In genomic region chr7:69603937-69604494, GRCh38 we compare ENCODE assay signal across 9 cellular contexts. TPM values are rescaled to one million over a fixed set of nuclear protein-coding genes. Genes with fewer than 3 reads are reported as not detected.
DNase-seq lines count a peak whose midpoint lies in the region; ATAC-seq, FAIRE-seq and TF ChIP-seq lines count a peak whose summit lies in the region.
"Had no signal": no experiment of that assay in that cellular context is flagged by ENCODE, and none has a peak within 500 bp of the region (broad histone marks: within the 10 kb centered on the region; RNA-seq: fewer than 3 reads in every experiment).

No MANE protein-coding gene starts in this region.

- WGBS in H1 (ENCODE audit: extremely low coverage in 1 of 2, insufficient coverage in 1 of 2, insufficient read length in 1 of 2, insufficient replicate concordance in 2 of 2, low coverage in 1 of 2, low lambda C conversion rate in 2 of 2, missing lambda C conversion rate in 1 of 2), 2 experiments = 74% methylated on average over 2 of the region's 2 CpGs; no CpG with 5 or more reads in 1 of the 2 experiments
- no CpG with 5 or more reads among the region's 2 CpGs for WGBS in trophoblast cell (ENCODE audit: extremely low coverage, insufficient coverage, insufficient read length)
- WGBS in esophagus muscularis mucosa = 70% methylated on average over 2 of the region's 2 CpGs

- intact Hi-C loops in esophagus muscularis mucosa (cut with DNase I) = no loop called here

- no peak for TF ChIP-seq EP300 in H1 (IDR thresholded peaks at IDR 0.05; ENCODE audit: borderline replicate concordance in 1 of 2, low read depth in 2 of 2, low read length in 2 of 2)
- no peak for TF ChIP-seq EP300 in esophagus muscularis mucosa (IDR thresholded peaks at IDR 0.05)

- H2BK15ac ChIP-seq in H1 (ENCODE audit: low read length) = no peak overlapping the region

- H2BK120ac ChIP-seq in H1 (replicated peaks; ENCODE audit: low read depth, low read length) = no peak overlapping the region
- no peak overlapping the region for H2BK120ac ChIP-seq in trophoblast cell (ENCODE audit: insufficient read depth, low read length, poor library complexity)

- H3K79me1 ChIP-seq in H1 (ENCODE audit: low read depth, low read length) = peaks cover 2% of the 10 kb centered on the region; the same call in 1 of the 2 replicates
- H3K79me1 ChIP-seq in trophoblast cell (ENCODE audit: low read length) = peaks cover 7% of the 10 kb centered on the region

- H3K27me3 ChIP-seq in H1 (replicated peaks in 1 of 4; ENCODE audit: control insufficient read depth in 3 of 4, extremely low read depth in 1 of 4, insufficient read depth in 3 of 4, low read length in 3 of 4) (peaks cover 72 to 92% (median 83%) of the 10 kb centered on the region in 4 experiments), trophoblast cell (ENCODE audit: insufficient read depth, low read length) (peaks cover 25% of the 10 kb centered on the region), esophagus muscularis mucosa (no peaks in the 10 kb centered on the region)
- H3K27me3 ChIP-seq: upper lobe of left lung had no signal

- H3K4me3 ChIP-seq in H1 (ENCODE audit: extremely low read depth in 1 of 4, insufficient read depth in 2 of 4, low read depth in 3 of 4, low read length in 4 of 4) (no peak overlapping the region), trophoblast cell (ENCODE audit: low read depth, low read length) (no peak overlapping the region), esophagus muscularis mucosa (no peak overlapping the region)
- H3K4me3 ChIP-seq: upper lobe of left lung had no signal

- peaks cover 10% of the 10 kb centered on the region; the same call in 1 of the 2 replicates for H3K23me2 ChIP-seq in H1 (ENCODE audit: low read depth, low read length)

- H2AFZ ChIP-seq in H1 (ENCODE audit: low read length) = no peak overlapping the region
- H2AFZ ChIP-seq in trophoblast cell (ENCODE audit: insufficient read depth, low read length, poor library complexity) = no peak overlapping the region

- H3K36me3 ChIP-seq in H1 (ENCODE audit: control insufficient read depth in 2 of 4, insufficient read depth in 4 of 4, low read length in 3 of 4) = no peaks in the 10 kb centered on the region; a peak in 1 of 8 replicates
- no peaks in the 10 kb centered on the region for H3K36me3 ChIP-seq in trophoblast cell (ENCODE audit: control insufficient read depth in 1 of 2, insufficient read depth in 2 of 2, low read length in 2 of 2)
- H3K36me3 ChIP-seq in esophagus muscularis mucosa = no peaks in the 10 kb centered on the region
- H3K36me3 ChIP-seq: upper lobe of left lung had no signal

- no peak for TF ChIP-seq POLR2A in H1 (IDR thresholded peaks at IDR 0.05; ENCODE audit: control extremely low read depth in 1 of 2, low read depth in 2 of 2, low read length in 2 of 2)
- TF ChIP-seq POLR2A in esophagus muscularis mucosa (IDR thresholded peaks at IDR 0.05; ENCODE audit: low read depth) = no peak

- DNase-seq in GM18507 (ENCODE audit: extremely low spot score, insufficient read length, low read depth) = no peak
- DNase-seq in GM20000 (ENCODE audit: low spot score) = peak; percentile 62
- DNase-seq in H1 (ENCODE audit: low read depth in 1 of 2, low spot score in 2 of 2) = no peak
- no peak for DNase-seq in trophoblast cell
- no peak for DNase-seq in esophagus muscularis mucosa (ENCODE audit: extremely low spot score)
- DNase-seq in NOMO-1 (lab: John Stamatoyannopoulos, UW; ENCODE audit: unreplicated experiment in 2 of 2) = no peak
- DNase-seq: activated CD4-positive, alpha-beta T cell treated with anti-CD3 and anti-CD28 coated beads for 4 hours; upper lobe of left lung had no signal

- peaks cover 25 to 32% of the 10 kb centered on the region in 2 experiments for H4K20me1 ChIP-seq in H1 (replicated peaks in 1 of 2; ENCODE audit: control insufficient read depth in 1 of 2, insufficient read depth in 2 of 2, low read length in 2 of 2)

- no peak overlapping the region for H3K56ac ChIP-seq in H1 (replicated peaks; ENCODE audit: insufficient read length, low read depth, low read length)

- no peak for TF ChIP-seq CTCF in GM20000 (IDR thresholded peaks at IDR 0.05; ENCODE audit: extremely low read depth, missing control alignments)
- TF ChIP-seq CTCF in H1 (IDR thresholded peaks at IDR 0.05; ENCODE audit: control extremely low read depth in 1 of 3, insufficient read depth in 1 of 3, low read depth in 1 of 3, low read length in 3 of 3) = no peak
- TF ChIP-seq CTCF in esophagus muscularis mucosa (IDR thresholded peaks at IDR 0.05) = no peak

- peak; percentile 66 for ATAC-seq in HG03103 (IDR thresholded peaks at IDR 0.05; ENCODE audit: low read depth, unreplicated experiment)

- no peak overlapping the region for H4K5ac ChIP-seq in H1 (ENCODE audit: insufficient read length, low read depth, low read length)

- H4K8ac ChIP-seq in H1 (ENCODE audit: extremely low read depth, insufficient read depth, low read length) (no peak overlapping the region), trophoblast cell (ENCODE audit: low read depth, low read length) (no peak overlapping the region)

- H3K9me3 ChIP-seq in H1 (ENCODE audit: insufficient read depth in 2 of 2, low read depth in 1 of 2, low read length in 1 of 2) (no peaks in the 10 kb centered on the region), trophoblast cell (ENCODE audit: insufficient read depth, low read depth, low read length) (no peaks in the 10 kb centered on the region), esophagus muscularis mucosa (no peaks in the 10 kb centered on the region)
- H3K9me3 ChIP-seq: upper lobe of left lung had no signal

- H2BK20ac ChIP-seq in H1 (ENCODE audit: low read length) = no peak overlapping the region

- H3K4me2 ChIP-seq in H1 (ENCODE audit: insufficient read depth in 1 of 2, low read depth in 2 of 2, low read length in 2 of 2) = no peak overlapping the region
- no peak overlapping the region for H3K4me2 ChIP-seq in trophoblast cell (ENCODE audit: low read length)

- CTCF ChIA-PET in H1 (lab: Charles Lee; ENCODE audit: partially characterized antibody) = interaction anchor here (0.9 kb wide), 1 partner anchor 119 kb away, joined by 3 read pairs; no protein-coding TSS in a partner anchor

- H3K14ac ChIP-seq in H1 (ENCODE audit: insufficient read length) = no peak overlapping the region
- H3K14ac ChIP-seq in trophoblast cell (ENCODE audit: low read length) = no peak overlapping the region

- H3K23ac ChIP-seq in H1 (ENCODE audit: insufficient read length) = no peak overlapping the region
- no peak overlapping the region for H3K23ac ChIP-seq in trophoblast cell (ENCODE audit: low read length)

- H3K79me2 ChIP-seq in H1 (ENCODE audit: control insufficient read depth in 1 of 2, insufficient read depth in 2 of 2, low read length in 2 of 2) (peaks cover 0 to 7% of the 10 kb centered on the region in 2 experiments; a peak in 1 of 4 replicates), trophoblast cell (ENCODE audit: control insufficient read depth, insufficient read depth, low read length, poor library complexity) (no peaks in the 10 kb centered on the region)

- TF ChIP-seq RAD21 in H1 (IDR thresholded peaks at IDR 0.05 in 1 of 2, conservative IDR thresholded peaks at IDR 0.05 in 1 of 2; ENCODE audit: low read depth in 2 of 2, low read length in 2 of 2) = no peak

- H3K4ac ChIP-seq in H1 (replicated peaks; ENCODE audit: insufficient read length, low read depth, low read length) (no peak overlapping the region), trophoblast cell (ENCODE audit: low read depth, low read length) (no peak overlapping the region)

- H3K4me1 ChIP-seq in H1 (replicated peaks in 1 of 4; ENCODE audit: control insufficient read depth in 3 of 4, insufficient read depth in 4 of 4, low read length in 3 of 4) (peaks cover 0 to 8% (median 1%) of the 10 kb centered on the region in 4 experiments; a peak in 4 of 7 replicates), trophoblast cell (ENCODE audit: control insufficient read depth in 1 of 2, insufficient read depth in 2 of 2, low read length in 2 of 2) (peaks cover 0 to 6% of the 10 kb centered on the region in 2 experiments), esophagus muscularis mucosa (peaks cover 21 to 79% (median 64%) of the 10 kb centered on the region in 4 donors)

- H3K18ac ChIP-seq in H1 (ENCODE audit: extremely low read depth, low read length) = no peak overlapping the region
- H3K18ac ChIP-seq in trophoblast cell (ENCODE audit: low read length) = no peak overlapping the region

- H4K91ac ChIP-seq in H1 (replicated peaks; ENCODE audit: insufficient read length, low read length) (no peak overlapping the region), trophoblast cell (ENCODE audit: low read depth, low read length) (no peak overlapping the region)

- no peak overlapping the region for H3K9ac ChIP-seq in H1 (replicated peaks in 1 of 4; ENCODE audit: extremely low read depth in 1 of 4, low read depth in 3 of 4, low read length in 3 of 4)
- H3K9ac ChIP-seq in trophoblast cell (ENCODE audit: low read length) = no peak overlapping the region

- no peak overlapping the region for H4K12ac ChIP-seq in trophoblast cell (ENCODE audit: low read depth, low read length)

- no peak overlapping the region for H3K27ac ChIP-seq in H1 (ENCODE audit: low read depth, low read length)
- H3K27ac ChIP-seq in trophoblast cell (ENCODE audit: low read depth, low read length) = no peak overlapping the region
- no peak overlapping the region for H3K27ac ChIP-seq in esophagus muscularis mucosa (replicated peaks in 1 of 4)
- H3K27ac ChIP-seq: upper lobe of left lung had no signal

- POLR2A ChIA-PET in H1 (lab: Charles Lee; ENCODE audit: partially characterized antibody) = no interaction called here

- FAIRE-seq in GM18507 (lab: Jason Lieb, UNC) (peak; percentile 80), H1 (lab: Jason Lieb, UNC) (no peak)

- H2BK5ac ChIP-seq in H1 (ENCODE audit: low read depth, low read length) (no peak overlapping the region), trophoblast cell (ENCODE audit: low read depth, low read length, poor library complexity) (no peak overlapping the region)

- H2BK12ac ChIP-seq in H1 (ENCODE audit: low read depth, low read length) (no peak overlapping the region), trophoblast cell (ENCODE audit: low read length) (no peak overlapping the region)

- H2AK5ac ChIP-seq in H1 (ENCODE audit: low read depth, low read length) (no peak overlapping the region), trophoblast cell (ENCODE audit: low read length) (no peak overlapping the region)

TF ChIP-seq in H1, 55 proteins besides CTCF, POLR2A, EP300 and RAD21 (continues in another document):
- TF ChIP-seq TEAD4 (IDR thresholded peaks at IDR 0.05; ENCODE audit: low read depth, low read length) (no peak), SIRT6 (IDR thresholded peaks at IDR 0.05; ENCODE audit: low read length) (no peak)

RNA-seq across cellular contexts. Expression of gene AUTS2, which starts 5.7 kb away (rescaled TPM):
- total RNA-seq in H1 (2021; fragmentation: NEBNext Ultra II Directional; extraction: Animal tissue kit (Norgen Biotek cat#: 25700)) = 95.3 and 101 TPM in 2 replicates
- 25.9 and 44.3 TPM in 2 replicates for polyA plus RNA-seq in H1 (2011; rRNA removed)
- polyA plus RNA-seq in H1 (2011; cell fraction: cytosol; rRNA removed) = 27.8 TPM
- 132 TPM for polyA plus RNA-seq in H1 (2011; cell fraction: nucleus; rRNA removed)
- 77.3 to 113 TPM (median 88.3 TPM) in 4 replicates for polyA plus RNA-seq in H1 (2012, experiment 1 of 2)
- polyA plus RNA-seq in H1 (2012, experiment 2 of 2) = 20.6 TPM
- 47.8 TPM for polyA plus RNA-seq in H1 (2013, experiment 1 of 2)
- polyA plus RNA-seq in H1 (2013, experiment 2 of 2) = 42.8 TPM
- 71.0 and 86.4 TPM in 2 replicates for polyA minus RNA-seq in H1 (2011; rRNA and poly(A)+ RNA removed)
- 92.1 TPM for polyA minus RNA-seq in H1 (2011; cell fraction: cytosol; rRNA and poly(A)+ RNA removed)
- 279 TPM for polyA minus RNA-seq in H1 (2011; cell fraction: nucleus; rRNA and poly(A)+ RNA removed)
- 17.4 and 19.1 TPM in 2 replicates for polyA plus RNA-seq in trophoblast cell (2013)
- total RNA-seq in esophagus muscularis mucosa = 10 to 100 TPM; 18.5 to 44.9 (median 34.2) TPM
